ENCODE assay signal across 9 cellular contexts in genomic region chr5:94746731-94747124, GRCh38.
DNase-seq lines count a peak whose midpoint lies in the region; ATAC-seq, FAIRE-seq and TF ChIP-seq lines count a peak whose summit lies in the region.
"Had no signal": no experiment of that assay in that cellular context is flagged by ENCODE, and none has a peak within 500 bp of the region (broad histone marks: within the 10 kb centered on the region; RNA-seq: fewer than 3 reads in every experiment).

No MANE protein-coding gene starts in this region.

- intact Hi-C loops in upper lobe of right lung (cut with DNase I), result no loop called here
- intact Hi-C loops in left cardiac atrium (cut with DNase I), result no loop called here

- no peaks in the 10 kb centered on the region for H3K36me3 Mint-ChIP-seq in type B pancreatic cell

- no peaks in the 10 kb centered on the region for H3K9me3 ChIP-seq in upper lobe of right lung

- peak; percentile 37 for DNase-seq in RCC 7860 (ENCODE audit: low spot score)
- DNase-seq in upper lobe of right lung, result no peak
- no peak for DNase-seq in left cardiac atrium
- DNase-seq in type B pancreatic cell (ENCODE audit: extremely low spot score, unreplicated experiment), result no peak
- DNase-seq in amygdala (lab: John Stamatoyannopoulos, UW), result no peak

- peak; percentile 46 for ATAC-seq in GM19372 (IDR thresholded peaks at IDR 0.05; ENCODE audit: low read depth, unreplicated experiment)
- ATAC-seq in HG03066 (IDR thresholded peaks at IDR 0.05; ENCODE audit: low read depth, unreplicated experiment), result peak; percentile 54
- ATAC-seq in upper lobe of right lung, result peak; percentile 80
- no peak for ATAC-seq in left cardiac atrium

- H3K4me1 Mint-ChIP-seq in type B pancreatic cell (ENCODE audit: unreplicated experiment), result no peaks in the 10 kb centered on the region

- H3K36me3 ChIP-seq in upper lobe of right lung, result no peaks in the 10 kb centered on the region

- no peak overlapping the region for H3K4me3 ChIP-seq in upper lobe of right lung
- H3K4me3 ChIP-seq: GM23248 had no signal

- no peak overlapping the region for H3K27ac ChIP-seq in upper lobe of right lung
- H3K27ac ChIP-seq: GM23248 had no signal

- no peaks in the 10 kb centered on the region for H3K9me3 Mint-ChIP-seq in type B pancreatic cell

- H3K27me3 ChIP-seq in upper lobe of right lung, result no peaks in the 10 kb centered on the region

- TF ChIP-seq CTCF in upper lobe of right lung (IDR thresholded peaks at IDR 0.05) (no peak), type B pancreatic cell (conservative IDR thresholded peaks at IDR 0.05) (no peak)

- no peaks in the 10 kb centered on the region for H3K4me1 ChIP-seq in upper lobe of right lung

- peak; percentile 39 for FAIRE-seq in RCC 7860 (lab: Jason Lieb, UNC)
- FAIRE-seq: endometrium had no signal

- peaks cover 2% of the 10 kb centered on the region for H3K27me3 Mint-ChIP-seq in type B pancreatic cell

- H3K27ac Mint-ChIP-seq in type B pancreatic cell, result no peak overlapping the region

- H3K4me3 Mint-ChIP-seq in type B pancreatic cell, result no peak overlapping the region

Comparison
In these comparisons a context has a peak if more than half of its experiments do, and no peak if none do; other contexts are left out.
1. ATAC-seq: peak in GM19372 (single experiment), HG03066 (single experiment) and upper lobe of right lung (single experiment); none in left cardiac atrium (0 of 2).